8 cellular contexts compared by ENCODE assay signal in the genomic region with DNA sequence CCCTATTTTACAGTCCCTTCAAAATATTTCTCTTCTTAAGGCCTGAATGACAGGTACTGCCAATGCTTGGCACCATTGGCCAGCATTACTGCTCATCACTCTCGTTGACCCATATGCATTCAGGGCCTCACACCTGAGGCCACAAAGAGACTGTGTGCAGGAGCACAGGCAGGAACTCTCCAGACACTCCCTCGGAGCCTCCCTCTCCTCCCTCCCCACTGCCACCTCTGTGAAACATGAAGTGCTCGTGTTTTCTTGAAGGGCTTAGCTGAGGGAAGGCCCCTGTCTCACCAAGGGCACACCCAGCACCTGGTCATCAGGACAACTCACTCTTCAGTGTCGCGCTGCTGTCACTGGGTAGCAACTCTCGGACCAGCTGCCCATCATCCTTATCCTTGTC.
"Had no signal": no experiment of that assay in that cellular context is flagged by ENCODE, and none has a peak within 500 bp of the region (broad histone marks: within the 10 kb centered on the region; RNA-seq: fewer than 3 reads in every experiment).

No MANE protein-coding gene starts in this region.

- H3K9me3 ChIP-seq: HAP-1 had no signal

- H3K4me1 ChIP-seq: HAP-1 had no signal

- DNase-seq: GM23248, GOT3, H7, H9, HCEC 1CT, HFFc6 had no signal

- H3K4me3 ChIP-seq: GM23248, GM23338, HAP-1 had no signal

- H3K36me3 ChIP-seq: HAP-1 had no signal

- H3K27ac ChIP-seq: GM23248 had no signal
